ENCODE assay signal across 12 cellular contexts in genomic region chr22:40237788-40238424, GRCh38.
DNase-seq lines count a peak whose midpoint lies in the region; ATAC-seq and TF ChIP-seq lines count a peak whose summit lies in the region.
"Had no signal": no experiment of that assay in that cellular context is flagged by ENCODE, and none has a peak within 500 bp of the region (broad histone marks: within the 10 kb centered on the region; RNA-seq: fewer than 3 reads in every experiment).

No MANE protein-coding gene starts in this region.

- no peak overlapping the region for H2AFZ ChIP-seq in neuronal stem cell (ENCODE audit: low read length)

- peak overlapping the region; percentile 41 to 95 for H3K27ac Mint-ChIP-seq in activated naive CD4-positive, alpha-beta T cell treated with anti-CD3 and anti-CD28 coated beads, Interleukin-2, amount 50 U/mL, for 72 hours
- H3K27ac Mint-ChIP-seq in T-helper 17 cell (peak overlapping the region; percentile 96), type B pancreatic cell (peak overlapping the region; percentile 47)

- H3K4me1 ChIP-seq in neuronal stem cell (ENCODE audit: control insufficient read depth in 2 of 2, insufficient read depth in 1 of 2, low read depth in 1 of 2, low read length in 2 of 2) (peaks cover 10 to 28% of the 10 kb centered on the region in 2 donors), prostate gland (replicated peaks) (no peaks in the 10 kb centered on the region)

- H3K79me1 ChIP-seq in neuronal stem cell (ENCODE audit: low read depth, low read length), result peaks cover 9% of the 10 kb centered on the region

- H3K4me1 Mint-ChIP-seq in T-helper 17 cell, result peaks cover 66% of the 10 kb centered on the region
- peaks cover 51% of the 10 kb centered on the region for H3K4me1 Mint-ChIP-seq in type B pancreatic cell (ENCODE audit: unreplicated experiment)

- no peak overlapping the region for H4K91ac ChIP-seq in neuronal stem cell (ENCODE audit: low read depth, low read length, poor library complexity)

- no peak overlapping the region for H2BK12ac ChIP-seq in neuronal stem cell (ENCODE audit: low read length)

- no peak for DNase-seq in activated naive CD4-positive, alpha-beta T cell treated with anti-CD3 and anti-CD28 coated beads, Interleukin-2, amount 50 U/mL, for 72 hours (ENCODE audit: low spot score in 2 of 2)
- no peak for DNase-seq in activated naive CD4-positive, alpha-beta T cell treated with Interleukin-2 at 50 U/mL for 16 hours
- no peak for DNase-seq in T-helper 17 cell
- DNase-seq in fibroblast of mammary gland (ENCODE audit: low read depth), result peak; percentile 70
- DNase-seq in type B pancreatic cell (ENCODE audit: extremely low spot score, unreplicated experiment), result no peak
- no peak for DNase-seq in neuronal stem cell (ENCODE audit: low spot score)
- DNase-seq in prostate gland (ENCODE audit: low spot score), result no peak
- DNase-seq: immature natural killer cell, NCI-H510A treated with DMSO at 0.1 percent for 48 hours, SIG-M5 had no signal

- ATAC-seq in activated naive CD4-positive, alpha-beta T cell treated with anti-CD3 and anti-CD28 coated beads, Interleukin-2, amount 50 U/mL, for 72 hours, result no peak
- ATAC-seq in T-helper 17 cell (no peak), GM18868 (IDR thresholded peaks at IDR 0.05; ENCODE audit: unreplicated experiment) (no peak)

- no peak overlapping the region for H3K18ac ChIP-seq in neuronal stem cell (ENCODE audit: low read length)

- H3K36me3 ChIP-seq in neuronal stem cell (replicated peaks in 1 of 2; ENCODE audit: control insufficient read depth in 2 of 2, insufficient read depth in 2 of 2, low read length in 2 of 2) (peaks cover 4 to 34% of the 10 kb centered on the region in 2 donors), prostate gland (no peaks in the 10 kb centered on the region)

- no peak overlapping the region for H3K14ac ChIP-seq in neuronal stem cell (ENCODE audit: low read length)

- no peak for TF ChIP-seq POLR2A in prostate gland (IDR thresholded peaks at IDR 0.05)

- peaks cover 0 to 12% of the 10 kb centered on the region in 2 donors for H3K36me3 Mint-ChIP-seq in activated naive CD4-positive, alpha-beta T cell treated with anti-CD3 and anti-CD28 coated beads, Interleukin-2, amount 50 U/mL, for 72 hours
- no peaks in the 10 kb centered on the region for H3K36me3 Mint-ChIP-seq in T-helper 17 cell (ENCODE audit: low read depth)
- peaks cover 22% of the 10 kb centered on the region for H3K36me3 Mint-ChIP-seq in type B pancreatic cell

- no peak overlapping the region for H3K4ac ChIP-seq in neuronal stem cell (ENCODE audit: low read length)

- no peak overlapping the region for H2BK120ac ChIP-seq in neuronal stem cell (ENCODE audit: low read depth, low read length)

- no peak overlapping the region for H2BK5ac ChIP-seq in neuronal stem cell (ENCODE audit: low read length)

- intact Hi-C loops in prostate gland (cut with DNase I), result no loop called here

- H3K4me3 ChIP-seq in fibroblast of mammary gland (ENCODE audit: control insufficient read depth, low read depth, low read length), result no peak overlapping the region
- no peak overlapping the region for H3K4me3 ChIP-seq in neuronal stem cell (ENCODE audit: low read length in 2 of 2)
- H3K4me3 ChIP-seq in prostate gland, result no peak overlapping the region
- H3K4me3 ChIP-seq: esophagus muscularis mucosa had no signal

- TF ChIP-seq CTCF in fibroblast of mammary gland (conservative IDR thresholded peaks at IDR 0.05; ENCODE audit: control insufficient read depth, insufficient read depth, low read depth, low read length) (no peak), type B pancreatic cell (conservative IDR thresholded peaks at IDR 0.05) (no peak), prostate gland (IDR thresholded peaks at IDR 0.05) (no peak)

- no peaks in the 10 kb centered on the region for H3K27me3 ChIP-seq in neuronal stem cell (ENCODE audit: control insufficient read depth in 3 of 3, insufficient read depth in 3 of 3, low read depth in 1 of 3, low read length in 3 of 3)
- no peaks in the 10 kb centered on the region for H3K27me3 ChIP-seq in prostate gland (replicated peaks; ENCODE audit: insufficient read depth)
- H3K27me3 ChIP-seq: esophagus muscularis mucosa had no signal

- no peaks in the 10 kb centered on the region for H3K9me3 Mint-ChIP-seq in activated naive CD4-positive, alpha-beta T cell treated with anti-CD3 and anti-CD28 coated beads, Interleukin-2, amount 50 U/mL, for 72 hours
- no peaks in the 10 kb centered on the region for H3K9me3 Mint-ChIP-seq in type B pancreatic cell
- H3K9me3 Mint-ChIP-seq: immature natural killer cell had no signal

- H3K23ac ChIP-seq in neuronal stem cell (ENCODE audit: low read depth, low read length, poor library complexity), result no peak overlapping the region

- no peak overlapping the region for H3K27ac ChIP-seq in neuronal stem cell (replicated peaks; ENCODE audit: low read length)
- H3K27ac ChIP-seq in prostate gland, result no peak overlapping the region

- no peak overlapping the region for H4K8ac ChIP-seq in neuronal stem cell (ENCODE audit: low read depth, low read length)

- H3K27me3 Mint-ChIP-seq in T-helper 17 cell (no peaks in the 10 kb centered on the region), type B pancreatic cell (no peaks in the 10 kb centered on the region)

- no peak overlapping the region for H2AK5ac ChIP-seq in neuronal stem cell (ENCODE audit: low read depth, low read length)

- no peak overlapping the region for H3K9ac ChIP-seq in neuronal stem cell (ENCODE audit: low read depth, low read length, poor library complexity)

- H3K9me3 ChIP-seq in T-helper 17 cell (ENCODE audit: control insufficient read depth, low read length, poor library complexity, severe bottlenecking), result no peaks in the 10 kb centered on the region
- H3K9me3 ChIP-seq in neuronal stem cell (replicated peaks in 1 of 2; ENCODE audit: control insufficient read depth in 2 of 2, insufficient read depth in 1 of 2, low read depth in 1 of 2, low read length in 2 of 2), result peaks cover 0 to 1% of the 10 kb centered on the region in 2 donors
- H3K9me3 ChIP-seq in prostate gland, result no peaks in the 10 kb centered on the region
- H3K9me3 ChIP-seq: esophagus muscularis mucosa had no signal

- no CpG with 5 or more reads among the region's 13 CpGs for WGBS in neuronal stem cell (ENCODE audit: extremely low coverage in 2 of 2, insufficient read length in 2 of 2, insufficient replicate concordance in 1 of 2), 2 donors
- WGBS in prostate gland, result 81% methylated on average over 13 of the region's 13 CpGs

- H2BK15ac ChIP-seq in neuronal stem cell (ENCODE audit: low read length), result no peak overlapping the region

- H3K4me3 Mint-ChIP-seq in T-helper 17 cell, result peak overlapping the region; percentile 89
- no peak overlapping the region for H3K4me3 Mint-ChIP-seq in type B pancreatic cell

- no peak overlapping the region for H3K4me2 ChIP-seq in neuronal stem cell (ENCODE audit: insufficient read depth, low read length, poor library complexity, severe bottlenecking)
